Comparison of ENCODE assay signal across 29 cellular contexts in the genomic region with DNA sequence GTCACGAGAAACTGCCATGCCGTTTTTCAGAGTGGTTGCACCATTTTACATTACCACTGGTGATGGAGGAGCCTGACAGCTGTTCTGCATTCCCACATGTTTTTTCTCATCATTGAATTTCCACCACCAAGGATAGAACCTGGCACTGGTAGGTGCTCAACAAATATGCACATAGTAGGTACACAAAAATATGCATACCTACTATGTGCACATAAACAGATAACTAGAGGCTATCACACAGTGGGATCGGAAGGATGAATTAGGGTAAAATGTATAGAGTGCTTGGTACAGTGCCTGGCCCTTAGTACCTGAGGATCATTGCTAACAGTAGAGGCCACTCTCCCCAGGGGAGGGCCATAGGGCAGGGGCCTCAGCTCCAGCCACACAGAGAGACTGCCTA.
"Had no signal": no experiment of that assay in that cellular context is flagged by ENCODE, and none has a peak within 500 bp of the region (broad histone marks: within the 10 kb centered on the region; RNA-seq: fewer than 3 reads in every experiment).

No MANE protein-coding gene starts in this region.

- H3K4me3 Mint-ChIP-seq: dendritic cell treated with granulocyte-macrophage colony-stimulating factor and Interleukin-4, amounts not matched to agents 40 ng/mL and 50 ng/mL, for 4 days; effector memory CD8-positive, alpha-beta T cell; endodermal cell had no signal

- H3K4me3 ChIP-seq: colonic mucosa, coronary artery, dorsolateral prefrontal cortex, esophagus muscularis mucosa, esophagus squamous epithelium, gastrocnemius medialis, gastroesophageal sphincter, heart left ventricle, heart right ventricle had no signal

- H3K9me3 Mint-ChIP-seq: dendritic cell treated with granulocyte-macrophage colony-stimulating factor and Interleukin-4, amounts not matched to agents 40 ng/mL and 50 ng/mL, for 4 days; effector memory CD8-positive, alpha-beta T cell; endodermal cell had no signal

- DNase-seq: colonic mucosa; cortex of kidney; dermis blood vessel endothelial cell; dorsolateral prefrontal cortex; effector CD4-positive, alpha-beta T cell; effector CD8-positive, alpha-beta T cell; effector memory CD4-positive, alpha-beta T cell; effector memory CD8-positive, alpha-beta T cell; endodermal cell; erythroblast; esophagus squamous epithelium; foreskin fibroblast; foreskin keratinocyte; foreskin melanocyte; gastrocnemius medialis; glutamatergic neuron; head of caudate nucleus; heart left ventricle; heart right ventricle had no signal

- H3K27ac Mint-ChIP-seq: dendritic cell treated with granulocyte-macrophage colony-stimulating factor and Interleukin-4, amounts not matched to agents 40 ng/mL and 50 ng/mL, for 4 days; effector memory CD8-positive, alpha-beta T cell; endodermal cell had no signal

- FAIRE-seq: colon, endometrium, endothelial cell of umbilical vein, frontal cortex had no signal

- H3K9me3 ChIP-seq: colonic mucosa, esophagus muscularis mucosa, esophagus squamous epithelium, gastrocnemius medialis, gastroesophageal sphincter, heart left ventricle, heart right ventricle had no signal

- H3K36me3 ChIP-seq: colonic mucosa, esophagus muscularis mucosa, esophagus squamous epithelium, gastrocnemius medialis, gastroesophageal sphincter, heart left ventricle, heart right ventricle had no signal

- ATAC-seq: effector memory CD8-positive, alpha-beta T cell; esophagus mucosa; foreskin keratinocyte; gastrocnemius medialis; gastroesophageal sphincter; heart left ventricle; heart right ventricle had no signal

- H3K4me1 ChIP-seq: colonic mucosa, foreskin keratinocyte, gastrocnemius medialis had no signal

- H3K27me3 ChIP-seq: colonic mucosa, foreskin keratinocyte had no signal

- H3K27ac ChIP-seq: colonic mucosa, coronary artery, dorsolateral prefrontal cortex, epithelial cell of prostate, esophagus muscularis mucosa, esophagus squamous epithelium, foreskin keratinocyte, gastrocnemius medialis, gastroesophageal sphincter, heart left ventricle, heart right ventricle had no signal
